8 cellular contexts compared by ENCODE assay signal in genomic region chr5:154447074-154447725, GRCh38. TPM values are rescaled to one million over a fixed set of nuclear protein-coding genes. Genes with fewer than 3 reads are reported as not detected.
DNase-seq lines count a peak whose midpoint lies in the region; ATAC-seq, FAIRE-seq and TF ChIP-seq lines count a peak whose summit lies in the region.

No MANE protein-coding gene starts in this region.

- peak overlapping the region; percentile 88 for H3K4me3 ChIP-seq in HEK293 (ENCODE audit: low read depth, low read length)
- peak overlapping the region; percentile 97 to 99 for H3K4me3 ChIP-seq in small intestine (ENCODE audit: low read depth in 1 of 2, low read length in 2 of 2)

- no peaks in the 10 kb centered on the region for H3K9me3 Mint-ChIP-seq in T-helper 2 cell treated with Interferon-gamma antibody and Interleukin-4, amounts not matched to agents 5 μg/mL and 100 μg/mL, for 36 hours
- peaks cover 2% of the 10 kb centered on the region for H3K9me3 Mint-ChIP-seq in glutamatergic neuron (ENCODE audit: unreplicated experiment)

- H3K36me3 Mint-ChIP-seq in T-helper 2 cell treated with Interferon-gamma antibody and Interleukin-4, amounts not matched to agents 5 μg/mL and 100 μg/mL, for 36 hours (ENCODE audit: low read depth) = peaks cover 31% of the 10 kb centered on the region
- H3K36me3 Mint-ChIP-seq in glutamatergic neuron (ENCODE audit: unreplicated experiment) = no peaks in the 10 kb centered on the region

- peaks cover 44% of the 10 kb centered on the region for H3K4me1 Mint-ChIP-seq in T-helper 2 cell treated with Interferon-gamma antibody and Interleukin-4, amounts not matched to agents 5 μg/mL and 100 μg/mL, for 36 hours (ENCODE audit: low read depth)
- H3K4me1 Mint-ChIP-seq in glutamatergic neuron (ENCODE audit: low read depth, unreplicated experiment) = peaks cover 12% of the 10 kb centered on the region

- POLR2A ChIA-PET in HEK293 (lab: Yijun Ruan, JAX) = interaction anchor here (0.6 to 0.9 kb wide), 2 partner anchors 9 to 168 kb away, joined by 3 to 4 read pairs; no protein-coding TSS in a partner anchor

- H3K27ac ChIP-seq in HEK293 (ENCODE audit: extremely low read depth, low read depth, low read length) = peak overlapping the region; percentile 87; the same call in 1 of the 2 replicates
- H3K27ac ChIP-seq in small intestine (ENCODE audit: low read depth in 1 of 2, low read length in 1 of 2) = peak overlapping the region in 1 of 2 donors; percentile 70

- H3K4me1 ChIP-seq in HEK293 (ENCODE audit: control insufficient read depth, insufficient read depth, low read length) (peaks cover 12% of the 10 kb centered on the region; the same call in 1 of the 2 replicates), small intestine (ENCODE audit: control insufficient read depth in 2 of 2, insufficient read depth in 1 of 2, low read depth in 1 of 2, low read length in 1 of 2) (peaks cover 0 to 6% of the 10 kb centered on the region in 2 donors)

- TF ChIP-seq CTCF in HEK293 (tag by site-specific recombination; IDR thresholded peaks at IDR 0.05) (no peak), glutamatergic neuron (IDR thresholded peaks at IDR 0.05; ENCODE audit: partially characterized antibody, unreplicated experiment) (no peak)

- WGBS in small intestine, 3 donors = 1 to 16% (median 4%) methylated on average over 10 of the region's 10 CpGs

- H3K9me3 ChIP-seq in HEK293 (ENCODE audit: control insufficient read depth, insufficient read depth, low read depth, low read length) = no peaks in the 10 kb centered on the region
- H3K9me3 ChIP-seq in small intestine (ENCODE audit: control insufficient read depth, low read depth) = no peaks in the 10 kb centered on the region

- peak overlapping the region; percentile 92 for H3K4me3 Mint-ChIP-seq in T-helper 2 cell treated with Interferon-gamma antibody and Interleukin-4, amounts not matched to agents 5 μg/mL and 100 μg/mL, for 36 hours
- H3K4me3 Mint-ChIP-seq in glutamatergic neuron (ENCODE audit: unreplicated experiment) = peak overlapping the region; percentile 91

- H3K27me3 Mint-ChIP-seq in T-helper 2 cell treated with Interferon-gamma antibody and Interleukin-4, amounts not matched to agents 5 μg/mL and 100 μg/mL, for 36 hours (ENCODE audit: low read depth) = no peaks in the 10 kb centered on the region
- no peaks in the 10 kb centered on the region for H3K27me3 Mint-ChIP-seq in glutamatergic neuron (ENCODE audit: unreplicated experiment)

- no peak for DNase-seq in T-helper 2 cell treated with Interferon-gamma antibody and Interleukin-4, amounts not matched to agents 5 μg/mL and 100 μg/mL, for 36 hours (ENCODE audit: low spot score)
- DNase-seq in glutamatergic neuron (peak; percentile 25), small intestine (no peak), DMS153 treated with DMSO at 0.1 percent for 48 hours (lab: John Stamatoyannopoulos, UW; ENCODE audit: unreplicated experiment) (no peak), foreskin melanocyte (no peak), NCI-H2107 treated with DMSO at 0.1 percent for 48 hours (lab: John Stamatoyannopoulos, UW; ENCODE audit: unreplicated experiment) (no peak)

- no peak for FAIRE-seq in small intestine (lab: Jason Lieb, UNC)

- ATAC-seq in GM19324 (IDR thresholded peaks at IDR 0.05; ENCODE audit: low FRiP score, unreplicated experiment) = no peak

- H3K27ac Mint-ChIP-seq in T-helper 2 cell treated with Interferon-gamma antibody and Interleukin-4, amounts not matched to agents 5 μg/mL and 100 μg/mL, for 36 hours = peak overlapping the region; percentile 78
- no peak overlapping the region for H3K27ac Mint-ChIP-seq in glutamatergic neuron (ENCODE audit: unreplicated experiment)

- H3K27me3 ChIP-seq in small intestine (ENCODE audit: control insufficient read depth in 2 of 2, insufficient read depth in 2 of 2, low read length in 2 of 2) = no peaks in the 10 kb centered on the region

- CTCF ChIA-PET in HEK293 (lab: Yijun Ruan, JAX) = interaction anchor here (0.8 to 2.3 kb wide), 3 partner anchors 21 to 42 kb away, joined by 3 to 9 read pairs (median 3); no protein-coding TSS in a partner anchor

- H3K36me3 ChIP-seq in HEK293 (ENCODE audit: control insufficient read depth in 2 of 2, insufficient read depth in 1 of 2, low read length in 2 of 2) = peaks cover 11 to 37% of the 10 kb centered on the region in 2 experiments; a peak in 2 of 3 replicates
- peaks cover 5 to 7% of the 10 kb centered on the region in 2 donors for H3K36me3 ChIP-seq in small intestine (ENCODE audit: control insufficient read depth in 2 of 2, insufficient read depth in 2 of 2, low read length in 2 of 2)

TF ChIP-seq in HEK293, 187 proteins besides CTCF, POLR2A, EP300 and RAD21:
- TF ChIP-seq ZNF248 (tag by site-specific recombination; IDR thresholded peaks at IDR 0.05) = no peak
- TF ChIP-seq ZNF501 (tag by site-specific recombination; IDR thresholded peaks at IDR 0.05) = no peak
- TF ChIP-seq SCRT2 (tag by site-specific recombination; IDR thresholded peaks at IDR 0.05) = peak; percentile 60; the same call in 1 of the 2 replicates
- TF ChIP-seq PBX3 (CRISPR knock-in tag; IDR thresholded peaks at IDR 0.05) = no peak
- TF ChIP-seq ZBTB8A (tag by site-specific recombination; IDR thresholded peaks at IDR 0.05) = no peak
- TF ChIP-seq ZBTB20 (tag by site-specific recombination; IDR thresholded peaks at IDR 0.05) = peak; percentile 0; the same call in 1 of the 2 replicates
- TF ChIP-seq ZNF660 (tag by site-specific recombination; IDR thresholded peaks at IDR 0.05) = no peak; the same call in 1 of the 2 replicates
- 0 out of 2 replicates have a peak, but pooled peaks have one; percentile 27 for TF ChIP-seq ZBTB17 (tag by site-specific recombination; IDR thresholded peaks at IDR 0.05)

RNA-seq across cellular contexts. Expression of gene SAP30L, which starts 1.4 kb away (rescaled TPM):
- 18.1 TPM for total RNA-seq in glutamatergic neuron (ENCODE audit: unreplicated experiment)
- polyA plus RNA-seq in small intestine = 10 to 100 TPM; 16.7 to 52.8 (median 33.0) TPM

RNA-seq across cellular contexts. Expression of gene HAND1, which starts 30.8 kb away (rescaled TPM):
- total RNA-seq in glutamatergic neuron (ENCODE audit: unreplicated experiment) = 0.47 TPM
- polyA plus RNA-seq in small intestine = under 1 TPM in 1 of 3 donors, not detected in 2; 0.42 TPM
